1 cellular context compared by ENCODE assay signal in the genomic region with DNA sequence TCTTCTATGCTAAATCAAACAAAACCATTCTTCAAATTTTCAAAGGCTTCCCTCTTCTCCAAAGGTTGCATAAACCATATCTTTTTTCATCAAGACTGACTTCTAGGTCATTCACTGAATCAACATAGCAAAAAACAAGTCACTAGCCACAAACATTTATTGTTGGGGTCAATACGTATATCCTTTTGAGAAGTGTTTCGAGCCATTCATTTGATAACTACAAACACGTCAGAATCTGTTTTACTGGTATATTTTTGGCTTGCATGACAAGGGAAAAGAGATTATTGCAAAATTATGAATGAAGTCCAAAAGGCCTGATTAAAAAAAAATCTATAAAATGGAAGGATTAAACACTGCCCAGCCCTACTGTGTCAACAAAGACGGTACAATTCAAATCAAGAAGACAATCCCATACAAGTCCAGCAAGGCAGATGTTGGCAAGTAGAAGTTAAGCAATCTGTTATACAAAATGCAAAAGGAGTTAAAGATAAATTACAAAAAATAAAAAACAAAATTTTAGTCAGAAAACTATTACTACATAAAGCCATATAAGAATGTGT.
TF ChIP-seq lines count a peak whose summit lies in the region.

No MANE protein-coding gene starts in this region.

TF ChIP-seq in K562, 482 proteins besides CTCF, POLR2A, EP300 and RAD21 (continued from another document):
- TF ChIP-seq, protein P1, sequence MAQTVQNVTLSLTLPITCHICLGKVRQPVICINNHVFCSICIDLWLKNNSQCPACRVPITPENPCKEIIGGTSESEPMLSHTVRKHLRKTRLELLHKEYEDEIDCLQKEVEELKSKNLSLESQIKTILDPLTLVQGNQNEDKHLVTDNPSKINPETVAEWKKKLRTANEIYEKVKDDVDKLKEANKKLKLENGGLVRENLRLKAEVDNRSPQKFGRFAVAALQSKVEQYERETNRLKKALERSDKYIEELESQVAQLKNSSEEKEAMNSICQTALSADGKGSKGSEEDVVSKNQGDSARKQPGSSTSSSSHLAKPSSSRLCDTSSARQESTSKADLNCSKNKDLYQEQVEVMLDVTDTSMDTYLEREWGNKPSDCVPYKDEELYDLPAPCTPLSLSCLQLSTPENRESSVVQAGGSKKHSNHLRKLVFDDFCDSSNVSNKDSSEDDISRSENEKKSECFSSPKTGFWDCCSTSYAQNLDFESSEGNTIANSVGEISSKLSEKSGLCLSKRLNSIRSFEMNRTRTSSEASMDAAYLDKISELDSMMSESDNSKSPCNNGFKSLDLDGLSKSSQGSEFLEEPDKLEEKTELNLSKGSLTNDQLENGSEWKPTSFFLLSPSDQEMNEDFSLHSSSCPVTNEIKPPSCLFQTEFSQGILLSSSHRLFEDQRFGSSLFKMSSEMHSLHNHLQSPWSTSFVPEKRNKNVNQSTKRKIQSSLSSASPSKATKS (CRISPR knock-in tag; IDR thresholded peaks at IDR 0.05): no peak
- no peak for TF ChIP-seq ZNF586 (CRISPR knock-in tag; conservative IDR thresholded peaks at IDR 0.05)
- TF ChIP-seq POLR3A (IDR thresholded peaks at IDR 0.05; ENCODE audit: borderline replicate concordance, extremely low read depth, insufficient read depth, insufficient read length): no peak
- TF ChIP-seq, protein P2, sequence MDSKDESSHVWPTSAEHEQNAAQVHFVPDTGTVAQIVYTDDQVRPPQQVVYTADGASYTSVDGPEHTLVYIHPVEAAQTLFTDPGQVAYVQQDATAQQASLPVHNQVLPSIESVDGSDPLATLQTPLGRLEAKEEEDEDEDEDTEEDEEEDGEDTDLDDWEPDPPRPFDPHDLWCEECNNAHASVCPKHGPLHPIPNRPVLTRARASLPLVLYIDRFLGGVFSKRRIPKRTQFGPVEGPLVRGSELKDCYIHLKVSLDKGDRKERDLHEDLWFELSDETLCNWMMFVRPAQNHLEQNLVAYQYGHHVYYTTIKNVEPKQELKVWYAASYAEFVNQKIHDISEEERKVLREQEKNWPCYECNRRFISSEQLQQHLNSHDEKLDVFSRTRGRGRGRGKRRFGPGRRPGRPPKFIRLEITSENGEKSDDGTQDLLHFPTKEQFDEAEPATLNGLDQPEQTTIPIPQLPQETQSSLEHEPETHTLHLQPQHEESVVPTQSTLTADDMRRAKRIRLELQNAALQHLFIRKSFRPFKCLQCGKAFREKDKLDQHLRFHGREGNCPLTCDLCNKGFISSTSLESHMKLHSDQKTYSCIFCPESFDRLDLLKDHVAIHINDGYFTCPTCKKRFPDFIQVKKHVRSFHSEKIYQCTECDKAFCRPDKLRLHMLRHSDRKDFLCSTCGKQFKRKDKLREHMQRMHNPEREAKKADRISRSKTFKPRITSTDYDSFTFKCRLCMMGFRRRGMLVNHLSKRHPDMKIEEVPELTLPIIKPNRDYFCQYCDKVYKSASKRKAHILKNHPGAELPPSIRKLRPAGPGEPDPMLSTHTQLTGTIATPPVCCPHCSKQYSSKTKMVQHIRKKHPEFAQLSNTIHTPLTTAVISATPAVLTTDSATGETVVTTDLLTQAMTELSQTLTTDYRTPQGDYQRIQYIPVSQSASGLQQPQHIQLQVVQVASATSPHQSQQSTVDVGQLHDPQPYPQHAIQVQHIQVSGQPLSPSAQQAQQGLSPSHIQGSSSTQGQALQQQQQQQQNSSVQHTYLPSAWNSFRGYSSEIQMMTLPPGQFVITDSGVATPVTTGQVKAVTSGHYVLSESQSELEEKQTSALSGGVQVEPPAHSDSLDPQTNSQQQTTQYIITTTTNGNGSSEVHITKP (IDR thresholded peaks at IDR 0.05; ENCODE audit: partially characterized antibody): no peak
- TF ChIP-seq, protein P3, sequence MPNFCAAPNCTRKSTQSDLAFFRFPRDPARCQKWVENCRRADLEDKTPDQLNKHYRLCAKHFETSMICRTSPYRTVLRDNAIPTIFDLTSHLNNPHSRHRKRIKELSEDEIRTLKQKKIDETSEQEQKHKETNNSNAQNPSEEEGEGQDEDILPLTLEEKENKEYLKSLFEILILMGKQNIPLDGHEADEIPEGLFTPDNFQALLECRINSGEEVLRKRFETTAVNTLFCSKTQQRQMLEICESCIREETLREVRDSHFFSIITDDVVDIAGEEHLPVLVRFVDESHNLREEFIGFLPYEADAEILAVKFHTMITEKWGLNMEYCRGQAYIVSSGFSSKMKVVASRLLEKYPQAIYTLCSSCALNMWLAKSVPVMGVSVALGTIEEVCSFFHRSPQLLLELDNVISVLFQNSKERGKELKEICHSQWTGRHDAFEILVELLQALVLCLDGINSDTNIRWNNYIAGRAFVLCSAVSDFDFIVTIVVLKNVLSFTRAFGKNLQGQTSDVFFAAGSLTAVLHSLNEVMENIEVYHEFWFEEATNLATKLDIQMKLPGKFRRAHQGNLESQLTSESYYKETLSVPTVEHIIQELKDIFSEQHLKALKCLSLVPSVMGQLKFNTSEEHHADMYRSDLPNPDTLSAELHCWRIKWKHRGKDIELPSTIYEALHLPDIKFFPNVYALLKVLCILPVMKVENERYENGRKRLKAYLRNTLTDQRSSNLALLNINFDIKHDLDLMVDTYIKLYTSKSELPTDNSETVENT (CRISPR knock-in tag; IDR thresholded peaks at IDR 0.05): no peak
